27 cellular contexts compared by ENCODE assay signal in genomic region chr14:59081680-59082079, GRCh38.
"Had no signal": no experiment of that assay in that cellular context is flagged by ENCODE, and none has a peak within 500 bp of the region (broad histone marks: within the 10 kb centered on the region; RNA-seq: fewer than 3 reads in every experiment).

No MANE protein-coding gene starts in this region.

- H3K4me1 Mint-ChIP-seq: activated naive CD4-positive, alpha-beta T cell treated with anti-CD3 and anti-CD28 coated beads, Interleukin-2, amount 50 U/mL, for 24 hours; activated naive CD8-positive, alpha-beta T cell treated with anti-CD3 and anti-CD28 coated beads, Interleukin-2, amount 10 ng/mL, durations not matched to agents 7 days and 5 days had no signal

- H3K4me3 ChIP-seq: adrenal gland, body of pancreas, breast epithelium had no signal

- H3K9me3 Mint-ChIP-seq: activated CD8-positive, alpha-beta T cell treated with anti-CD3 and anti-CD28 coated beads for 36 hours; activated naive CD4-positive, alpha-beta T cell treated with anti-CD3 and anti-CD28 coated beads, Interleukin-2, amount 50 U/mL, for 24 hours; activated naive CD8-positive, alpha-beta T cell treated with anti-CD3 and anti-CD28 coated beads, Interleukin-2, amount 10 ng/mL, durations not matched to agents 7 days and 5 days; activated T-helper 2 cell treated with anti-CD3 and anti-CD28 coated beads, Interferon-gamma antibody, Interleukin-2, Interleukin-4, amounts not matched to agents 10 μg/mL and 5 μg/mL and 100 μg/mL, durations not matched to agents 14 hours and 24 hours and 36 hours had no signal

- H3K36me3 Mint-ChIP-seq: activated naive CD4-positive, alpha-beta T cell treated with anti-CD3 and anti-CD28 coated beads, Interleukin-2, amount 50 U/mL, for 24 hours; activated naive CD8-positive, alpha-beta T cell treated with anti-CD3 and anti-CD28 coated beads, Interleukin-2, amount 10 ng/mL, durations not matched to agents 7 days and 5 days had no signal

- H3K27me3 ChIP-seq: adrenal gland, body of pancreas, breast epithelium had no signal

- ATAC-seq: activated CD8-positive, alpha-beta T cell treated with anti-CD3 and anti-CD28 coated beads for 36 hours; body of pancreas had no signal

- H3K9me3 ChIP-seq: adrenal gland, body of pancreas, breast epithelium had no signal

- H3K4me3 Mint-ChIP-seq: activated CD8-positive, alpha-beta T cell treated with anti-CD3 and anti-CD28 coated beads for 36 hours; activated naive CD4-positive, alpha-beta T cell treated with anti-CD3 and anti-CD28 coated beads, Interleukin-2, amount 50 U/mL, for 24 hours; activated naive CD8-positive, alpha-beta T cell treated with anti-CD3 and anti-CD28 coated beads, Interleukin-2, amount 10 ng/mL, durations not matched to agents 7 days and 5 days had no signal

- DNase-seq: activated CD4-positive, alpha-beta T cell treated with anti-CD3 and anti-CD28 coated beads for 1 hour; activated CD4-positive, alpha-beta T cell treated with anti-CD3 and anti-CD28 coated beads for 48 hours; activated CD4-positive, CD25-positive, alpha-beta regulatory T cell; activated CD8-positive, alpha-beta T cell treated with anti-CD3 and anti-CD28 coated beads for 36 hours; activated gamma-delta T cell; activated naive CD4-positive, alpha-beta T cell treated with Interleukin-2 at 50 U/mL for 16 hours; activated naive CD8-positive, alpha-beta T cell treated with anti-CD3 and anti-CD28 coated beads, Interleukin-2, amount 10 ng/mL, durations not matched to agents 7 days and 5 days; activated T-cell treated with anti-CD3 and anti-CD28 coated beads, Interleukin-2, amount 50 U/mL, for 1 hour; adrenal gland; body of pancreas; NCI-H1105; NCI-H1436; NCI-H1694; NCI-H2081 treated with DMSO at 0.1 percent for 48 hours; NCI-H226; NCI-H446 treated with DMSO at 0.1 percent for 48 hours; NCI-H524 treated with DMSO at 0.1 percent for 48 hours; NCI-H748 treated with DMSO at 0.1 percent for 48 hours; Right ventricle myocardium superior; SW 1271; T-helper 1 cell; T-helper 2 cell; T1000; WERI-Rb-1 had no signal

- H3K4me1 ChIP-seq: adrenal gland, body of pancreas, breast epithelium had no signal

- H3K36me3 ChIP-seq: adrenal gland, breast epithelium, WERI-Rb-1 had no signal

- H3K27ac Mint-ChIP-seq: activated CD8-positive, alpha-beta T cell treated with anti-CD3 and anti-CD28 coated beads for 36 hours; activated naive CD4-positive, alpha-beta T cell treated with anti-CD3 and anti-CD28 coated beads, Interleukin-2, amount 50 U/mL, for 24 hours; activated naive CD8-positive, alpha-beta T cell treated with anti-CD3 and anti-CD28 coated beads, Interleukin-2, amount 10 ng/mL, durations not matched to agents 7 days and 5 days; activated T-helper 2 cell treated with anti-CD3 and anti-CD28 coated beads, Interferon-gamma antibody, Interleukin-2, Interleukin-4, amounts not matched to agents 10 μg/mL and 5 μg/mL and 100 μg/mL, durations not matched to agents 14 hours and 24 hours and 36 hours had no signal

- H3K27ac ChIP-seq: adrenal gland, body of pancreas, breast epithelium, WERI-Rb-1 had no signal
